In the genomic region with DNA sequence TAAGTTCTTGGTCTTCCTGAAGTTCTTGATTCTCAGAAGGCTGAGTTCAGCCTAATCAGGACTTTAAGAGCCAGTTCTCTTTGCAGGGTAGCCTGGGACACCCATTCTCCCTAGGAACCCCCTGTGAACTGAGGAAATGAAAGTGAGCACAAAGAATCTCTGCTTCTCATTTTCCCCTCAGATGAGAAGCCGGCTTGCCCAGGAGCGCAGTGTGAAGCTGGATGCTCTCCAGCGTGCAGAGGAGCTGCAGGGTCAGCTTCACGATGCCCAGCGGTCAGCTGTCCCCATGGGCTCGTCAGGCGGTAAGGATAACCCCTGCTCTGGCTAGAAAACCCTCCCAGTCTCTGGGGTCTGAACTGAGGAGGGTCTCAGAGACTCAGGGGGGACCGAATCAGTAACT, we compare ENCODE assay signal across 24 cellular contexts.
"Had no signal": no experiment of that assay in that cellular context is flagged by ENCODE, and none has a peak within 500 bp of the region (broad histone marks: within the 10 kb centered on the region; RNA-seq: fewer than 3 reads in every experiment).

No MANE protein-coding gene starts in this region.

- H3K9ac ChIP-seq: parathyroid adenoma had no signal

- H3K9me3 Mint-ChIP-seq: activated B cell treated with CpG ODN at 0.5 μM for 24 hours; activated naive CD8-positive, alpha-beta T cell treated with anti-CD3 and anti-CD28 coated beads for 36 hours; central memory CD8-positive, alpha-beta T cell; endodermal cell; memory B cell; nephron progenitor cell; stimulated activated naive B cell treated with anti-CD40 and anti-IgM and Interleukin-4, amounts not matched to agents 10 μg/mL and 1 μg/mL and 100 μg/mL, for 72 hours; T-helper 1 cell treated with Interleukin-12 subunit alpha and Interleukin-12 subunit beta and Interleukin-4 antibody, amounts not matched to agents 30 μg/mL and 1 μg/mL, for 36 hours had no signal

- FAIRE-seq: astrocyte, colon had no signal

- H3K27me3 ChIP-seq: sigmoid colon, upper lobe of right lung had no signal

- H3K4me3 Mint-ChIP-seq: activated B cell treated with CpG ODN at 0.5 μM for 24 hours; activated CD4-positive, alpha-beta T cell treated with anti-CD3 and anti-CD28 coated beads for 36 hours; activated naive CD8-positive, alpha-beta T cell treated with anti-CD3 and anti-CD28 coated beads for 36 hours; central memory CD8-positive, alpha-beta T cell; endodermal cell; memory B cell; nephron progenitor cell; stimulated activated naive B cell treated with anti-CD40 and anti-IgM and Interleukin-4, amounts not matched to agents 10 μg/mL and 1 μg/mL and 100 μg/mL, for 72 hours; T-helper 1 cell treated with Interleukin-12 subunit alpha and Interleukin-12 subunit beta and Interleukin-4 antibody, amounts not matched to agents 30 μg/mL and 1 μg/mL, for 36 hours had no signal

- H3K36me3 ChIP-seq: left ventricle myocardium inferior, sigmoid colon, thoracic aorta, upper lobe of right lung had no signal

- H3K27ac Mint-ChIP-seq: activated B cell treated with CpG ODN at 0.5 μM for 24 hours; activated CD4-positive, alpha-beta T cell treated with anti-CD3 and anti-CD28 coated beads for 36 hours; activated naive CD8-positive, alpha-beta T cell treated with anti-CD3 and anti-CD28 coated beads for 36 hours; endodermal cell; memory B cell; nephron progenitor cell; stimulated activated naive B cell treated with anti-CD40 and anti-IgM and Interleukin-4, amounts not matched to agents 10 μg/mL and 1 μg/mL and 100 μg/mL, for 72 hours; T-helper 1 cell treated with Interleukin-12 subunit alpha and Interleukin-12 subunit beta and Interleukin-4 antibody, amounts not matched to agents 30 μg/mL and 1 μg/mL, for 36 hours had no signal

- H3K4me1 Mint-ChIP-seq: activated B cell treated with CpG ODN at 0.5 μM for 24 hours, nephron progenitor cell had no signal

- H3K9me3 ChIP-seq: left ventricle myocardium inferior, sigmoid colon, thoracic aorta, upper lobe of right lung had no signal

- DNase-seq: activated B cell treated with CpG ODN at 0.5 μM for 24 hours; activated CD4-positive, alpha-beta T cell treated with anti-CD3 and anti-CD28 coated beads for 36 hours; activated CD4-positive, alpha-beta T cell treated with anti-CD3 and anti-CD28 coated beads, Interleukin-2, amount 50 U/mL, for 4 hours; activated CD8-positive, alpha-beta memory T cell treated with anti-CD3 and anti-CD28 coated beads, Interleukin-2, amount 50 U/mL, for 48 hours; activated naive CD4-positive, alpha-beta T cell treated with Interleukin-2 at 50 U/mL for 16 hours; activated naive CD8-positive, alpha-beta T cell treated with anti-CD3 and anti-CD28 coated beads for 36 hours; activated T-cell treated with anti-CD3 and anti-CD28 coated beads, Interleukin-2, amount 50 U/mL, for 48 hours; endodermal cell; kidney glomerular epithelial cell; left ventricle myocardium inferior; nephron progenitor cell; sigmoid colon; stimulated activated CD4-positive, alpha-beta T cell treated with anti-CD3 and anti-CD28 coated beads, Interleukin-2, amount 100 ng/mL, for 48 hours; stimulated activated CD8-positive, alpha-beta memory T cell treated with anti-CD3 and anti-CD28 coated beads, Interleukin-4, amount 100 ng/mL, for 48 hours; stimulated activated naive B cell treated with anti-CD40 and anti-IgM and Interleukin-4, amounts not matched to agents 10 μg/mL and 1 μg/mL and 100 μg/mL, for 72 hours; T1000; upper lobe of right lung had no signal

- H3K27me3 Mint-ChIP-seq: activated B cell treated with CpG ODN at 0.5 μM for 24 hours; activated CD4-positive, alpha-beta T cell treated with anti-CD3 and anti-CD28 coated beads for 36 hours; activated naive CD8-positive, alpha-beta T cell treated with anti-CD3 and anti-CD28 coated beads for 36 hours; central memory CD8-positive, alpha-beta T cell; memory B cell; stimulated activated naive B cell treated with anti-CD40 and anti-IgM and Interleukin-4, amounts not matched to agents 10 μg/mL and 1 μg/mL and 100 μg/mL, for 72 hours had no signal

- ATAC-seq: activated CD4-positive, alpha-beta T cell treated with anti-CD3 and anti-CD28 coated beads for 36 hours; stimulated activated naive B cell treated with anti-CD40 and anti-IgM and Interleukin-4, amounts not matched to agents 10 μg/mL and 1 μg/mL and 100 μg/mL, for 72 hours; upper lobe of right lung had no signal

- H2AFZ ChIP-seq: parathyroid adenoma had no signal

- H3K27ac ChIP-seq: left ventricle myocardium inferior, parathyroid adenoma, sigmoid colon, thoracic aorta, upper lobe of right lung had no signal

- H3K4me3 ChIP-seq: left ventricle myocardium inferior, sigmoid colon, thoracic aorta, upper lobe of right lung had no signal

- H3K79me2 ChIP-seq: parathyroid adenoma had no signal
